Comparison of ENCODE assay signal across 1 cellular context in genomic region chr2:176106636-176107539, GRCh38.
TF ChIP-seq lines count a peak whose summit lies in the region.

Gene HOXD11 (plus strand): TSS chr2:176107280. CDS start chr2:176107356, 76 bp downstream.

TF ChIP-seq in GM12878, 131 proteins besides CTCF, POLR2A, EP300 and RAD21 (continued from another document):
- no peak for TF ChIP-seq RELB (IDR thresholded peaks at IDR 0.05; ENCODE audit: low read depth)
- TF ChIP-seq PKNOX1 (IDR thresholded peaks at IDR 0.05) = no peak
- no peak for TF ChIP-seq E4F1 (IDR thresholded peaks at IDR 0.05; ENCODE audit: borderline replicate concordance, partially characterized antibody)
- TF ChIP-seq KLF5 (IDR thresholded peaks at IDR 0.05; ENCODE audit: partially characterized antibody) = no peak
TF ChIP-seq in GM12878: peak in this region for 0.
